Comparison of ENCODE assay signal across 28 cellular contexts in the genomic region with DNA sequence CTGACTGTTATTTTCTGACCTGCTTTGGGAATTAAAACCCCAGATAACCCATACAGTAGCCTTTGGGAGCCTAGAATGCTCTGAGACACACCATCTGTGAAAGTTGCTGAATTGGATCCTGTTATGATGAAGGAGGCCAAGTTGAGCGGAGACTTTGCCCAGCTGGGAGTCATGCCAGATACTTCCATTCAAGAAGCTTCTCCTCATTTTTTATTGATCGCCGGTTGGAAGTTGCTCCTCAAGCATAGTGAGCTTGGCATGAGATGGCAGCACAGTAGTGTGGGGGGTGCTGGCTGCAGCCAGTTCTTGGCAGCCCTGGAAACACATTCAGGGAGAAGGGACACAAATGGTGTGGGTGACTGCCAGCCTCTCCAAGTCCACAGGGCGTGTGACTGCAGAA.
DNase-seq lines count a peak whose midpoint lies in the region; ATAC-seq and TF ChIP-seq lines count a peak whose summit lies in the region.
"Had no signal": no experiment of that assay in that cellular context is flagged by ENCODE, and none has a peak within 500 bp of the region (broad histone marks: within the 10 kb centered on the region; RNA-seq: fewer than 3 reads in every experiment).

No MANE protein-coding gene starts in this region.

- DNase-seq in left ventricle myocardium superior: peak; percentile 21
- DNase-seq in right atrium auricular region (ENCODE audit: low spot score): no peak
- peak; percentile 14 for DNase-seq in fibroblast of gingiva (ENCODE audit: low read depth)
- DNase-seq in nucleus accumbens (lab: John Stamatoyannopoulos, UW): peak in 49 of 56 donors; percentile 1 to 80 (median 37)
- DNase-seq in endothelial cell (ENCODE audit: low spot score): no peak
- no peak for DNase-seq in NAMALWA (ENCODE audit: low spot score)
- DNase-seq in H4 (ENCODE audit: low spot score): no peak
- no peak for DNase-seq in CD4-positive, alpha-beta T cell
- DNase-seq: activated CD4-positive, alpha-beta T cell treated with anti-CD3 and anti-CD28 coated beads, Interleukin-2, amount 50 U/mL, for 4 hours; activated CD8-positive, alpha-beta memory T cell treated with anti-CD3 and anti-CD28 coated beads, Interleukin-2, amount 50 U/mL, for 48 hours; activated effector memory CD4-positive, alpha-beta T cell treated with anti-CD3 and anti-CD28 coated beads, Interleukin-2, amount 50 U/mL, for 16 hours; adrenal gland; central memory CD4-positive, alpha-beta T cell; erythroblast; GOT3; KBM-7; left cardiac atrium; NCI-H187 treated with DMSO at 0.1 percent for 48 hours; NCI-H2227 treated with DMSO at 0.1 percent for 48 hours; NK-92 treated with Interleukin-12 subunit alpha and Interleukin-12 subunit beta, amount 100 ng/mL, for 24 hours; spleen; WERI-Rb-1 had no signal

- no peak overlapping the region for H3K4me3 Mint-ChIP-seq in endothelial cell (ENCODE audit: unreplicated experiment)
- no peak overlapping the region for H3K4me3 Mint-ChIP-seq in CD4-positive, alpha-beta T cell
- H3K4me3 Mint-ChIP-seq: mesothelial cell of epicardium, neural crest cell had no signal

- no peaks in the 10 kb centered on the region for H3K9me3 ChIP-seq in right atrium auricular region
- H3K9me3 ChIP-seq in CD4-positive, alpha-beta T cell (ENCODE audit: control insufficient read depth, low read length): no peaks in the 10 kb centered on the region
- H3K9me3 ChIP-seq: adrenal gland; BLaER1 treated with 17β-estradiol and CSF1 and Interleukin-3, amounts not matched to agents 10 nM and 100 nM; gastroesophageal sphincter; spleen had no signal

- intact Hi-C loops in left ventricle myocardium superior (cut with micrococcal nuclease): no loop called here
- intact Hi-C loops in CD4-positive, alpha-beta T cell (cut with DNase I, micrococcal nuclease): no loop called here

- no peak overlapping the region for H3K27ac Mint-ChIP-seq in endothelial cell (ENCODE audit: unreplicated experiment)
- H3K27ac Mint-ChIP-seq in CD4-positive, alpha-beta T cell: no peak overlapping the region
- H3K27ac Mint-ChIP-seq: mesothelial cell of epicardium had no signal

- H3K9me3 Mint-ChIP-seq in endothelial cell (ENCODE audit: unreplicated experiment): no peaks in the 10 kb centered on the region
- no peaks in the 10 kb centered on the region for H3K9me3 Mint-ChIP-seq in CD4-positive, alpha-beta T cell
- H3K9me3 Mint-ChIP-seq: mesothelial cell of epicardium, neural crest cell had no signal

- no peak overlapping the region for H3K27ac ChIP-seq in right atrium auricular region
- H3K27ac ChIP-seq in CD4-positive, alpha-beta T cell (ENCODE audit: low read depth, low read length): no peak overlapping the region
- H3K27ac ChIP-seq: adrenal gland; BLaER1 treated with 17β-estradiol and CSF1 and Interleukin-3, amounts not matched to agents 10 nM and 100 nM; gastroesophageal sphincter; spleen; WERI-Rb-1 had no signal

- CTCF ChIA-PET in CD4-positive, alpha-beta T cell (lab: Charles Lee): no interaction called here

- H3K4me3 ChIP-seq in right atrium auricular region: no peak overlapping the region
- H3K4me3 ChIP-seq: adrenal gland; BLaER1 treated with 17β-estradiol and CSF1 and Interleukin-3, amounts not matched to agents 10 nM and 100 nM; gastroesophageal sphincter; GM12878; spleen had no signal

- no peaks in the 10 kb centered on the region for H3K36me3 Mint-ChIP-seq in endothelial cell (ENCODE audit: low read depth, unreplicated experiment)
- no peaks in the 10 kb centered on the region for H3K36me3 Mint-ChIP-seq in CD4-positive, alpha-beta T cell (ENCODE audit: low read depth)
- H3K36me3 Mint-ChIP-seq: mesothelial cell of epicardium had no signal

- peaks cover 0 to 7% of the 10 kb centered on the region in 2 donors for H3K4me1 ChIP-seq in right atrium auricular region
- H3K4me1 ChIP-seq: BLaER1 treated with 17β-estradiol and CSF1 and Interleukin-3, amounts not matched to agents 10 nM and 100 nM; spleen had no signal

- H3K27me3 ChIP-seq in right atrium auricular region: no peaks in the 10 kb centered on the region
- no peaks in the 10 kb centered on the region for H3K27me3 ChIP-seq in CD4-positive, alpha-beta T cell (ENCODE audit: control insufficient read depth, insufficient read depth, low read length)
- H3K27me3 ChIP-seq: adrenal gland; BLaER1 treated with 17β-estradiol and CSF1 and Interleukin-3, amounts not matched to agents 10 nM and 100 nM; gastroesophageal sphincter; spleen had no signal

- no peaks in the 10 kb centered on the region for H3K4me1 Mint-ChIP-seq in endothelial cell (ENCODE audit: unreplicated experiment)
- no peaks in the 10 kb centered on the region for H3K4me1 Mint-ChIP-seq in CD4-positive, alpha-beta T cell (ENCODE audit: low read depth)
- H3K4me1 Mint-ChIP-seq: neural crest cell had no signal

- TF ChIP-seq CTCF in right atrium auricular region (IDR thresholded peaks at IDR 0.05) (no peak), endothelial cell (IDR thresholded peaks at IDR 0.05; ENCODE audit: unreplicated experiment) (no peak)
- no peak for TF ChIP-seq CTCF in CD4-positive, alpha-beta T cell (IDR thresholded peaks at IDR 0.05)

- no peaks in the 10 kb centered on the region for H3K27me3 Mint-ChIP-seq in endothelial cell (ENCODE audit: unreplicated experiment)
- H3K27me3 Mint-ChIP-seq in CD4-positive, alpha-beta T cell: no peaks in the 10 kb centered on the region

- POLR2A ChIA-PET in CD4-positive, alpha-beta T cell (lab: Charles Lee): no interaction called here

- no peaks in the 10 kb centered on the region for H3K36me3 ChIP-seq in right atrium auricular region
- H3K36me3 ChIP-seq: adrenal gland; BLaER1 treated with 17β-estradiol and CSF1 and Interleukin-3, amounts not matched to agents 10 nM and 100 nM; gastroesophageal sphincter; spleen; WERI-Rb-1 had no signal

- ATAC-seq in left ventricle myocardium superior: peak; percentile 30
- no peak for ATAC-seq in CD4-positive, alpha-beta T cell (ENCODE audit: poor library complexity)
- ATAC-seq: gastroesophageal sphincter, GM12878, Panc1 had no signal

Comparison
In these comparisons a context has a peak if more than half of its experiments do, and no peak if none do; other contexts are left out.
1. DNase-seq: peak in left ventricle myocardium superior (single experiment), fibroblast of gingiva (single experiment) and nucleus accumbens (49 of 56); none in right atrium auricular region (single experiment), endothelial cell (single experiment), NAMALWA (single experiment), H4 (single experiment) and CD4-positive, alpha-beta T cell (0 of 10).